ENCODE assay signal across 12 cellular contexts in genomic region chr10:133390597-133391248, GRCh38. TPM values are rescaled to one million over a fixed set of nuclear protein-coding genes. Genes with fewer than 3 reads are reported as not detected.
A peak's percentile ranks its signal among the peaks of the same experiment; 100 is the strongest.
DNase-seq lines count a peak whose midpoint lies in the region; ATAC-seq, FAIRE-seq and TF ChIP-seq lines count a peak whose summit lies in the region.
"Had no signal": no experiment of that assay in that cellular context is flagged by ENCODE, and none has a peak within 500 bp of the region (broad histone marks: within the 10 kb centered on the region; RNA-seq: fewer than 3 reads in every experiment).

No MANE protein-coding gene starts in this region.

- DNase-seq in right cardiac atrium (peak in 2 of 3 donors; percentile 36 to 48), heart left ventricle (no peak), kidney (peak; percentile 35), stomach (peak; percentile 17), upper lobe of left lung (no peak)
- DNase-seq in activated CD8-positive, alpha-beta memory T cell treated with anti-CD3 and anti-CD28 coated beads, Interleukin-2, amount 10 ng/mL, durations not matched to agents 7 days and 5 days: no peak
- DNase-seq: NCI-H146 had no signal

- H3K27ac ChIP-seq in right cardiac atrium (ENCODE audit: low read length) (no peak overlapping the region), heart left ventricle (peak overlapping the region in 1 of 12 donors; percentile 50), kidney (ENCODE audit: low read depth in 2 of 2, low read length in 2 of 2) (no peak overlapping the region), stomach (peak overlapping the region in 2 of 5 donors; percentile 8 to 58), upper lobe of left lung (peak overlapping the region in 2 of 4 donors; percentile 5 to 44)
- H3K27ac ChIP-seq: C4-2B, PC-9 had no signal

- H3K4me3 Mint-ChIP-seq in activated CD8-positive, alpha-beta memory T cell treated with anti-CD3 and anti-CD28 coated beads, Interleukin-2, amount 10 ng/mL, durations not matched to agents 7 days and 5 days: peak overlapping the region; percentile 71

- TF ChIP-seq POLR2A in heart left ventricle (IDR thresholded peaks at IDR 0.05): no peak
- no peak for TF ChIP-seq POLR2A in stomach (IDR thresholded peaks at IDR 0.05)
- no peak for TF ChIP-seq POLR2A in upper lobe of left lung (IDR thresholded peaks at IDR 0.05)

- peaks cover 55% of the 10 kb centered on the region for H3K4me1 Mint-ChIP-seq in activated CD8-positive, alpha-beta memory T cell treated with anti-CD3 and anti-CD28 coated beads, Interleukin-2, amount 10 ng/mL, durations not matched to agents 7 days and 5 days

- CTCF ChIA-PET in activated CD8-positive, alpha-beta memory T cell treated with anti-CD3 and anti-CD28 coated beads, Interleukin-2, amount 10 ng/mL, durations not matched to agents 7 days and 5 days (lab: Charles Lee): interaction anchor here (0.8 to 6.0 kb wide), 8 partner anchors 10 to 83 kb away, joined by 3 to 30 read pairs (median 4); no protein-coding TSS in a partner anchor

- ATAC-seq in right cardiac atrium (no peak), heart left ventricle (no peak), GM18511 (IDR thresholded peaks at IDR 0.05; ENCODE audit: unreplicated experiment) (no peak), upper lobe of left lung (ENCODE audit: low FRiP score in 2 of 2) (no peak), GM18868 (IDR thresholded peaks at IDR 0.05; ENCODE audit: unreplicated experiment) (no peak)
- no peak for ATAC-seq in activated CD8-positive, alpha-beta memory T cell treated with anti-CD3 and anti-CD28 coated beads, Interleukin-2, amount 10 ng/mL, durations not matched to agents 7 days and 5 days
- ATAC-seq: mucosa of descending colon had no signal

- H3K9me3 ChIP-seq in right cardiac atrium (ENCODE audit: control insufficient read depth, low read length): no peaks in the 10 kb centered on the region
- H3K9me3 ChIP-seq in heart left ventricle: no peaks in the 10 kb centered on the region
- no peaks in the 10 kb centered on the region for H3K9me3 ChIP-seq in kidney (ENCODE audit: control insufficient read depth in 1 of 2, low read length in 2 of 2)
- no peaks in the 10 kb centered on the region for H3K9me3 ChIP-seq in stomach
- H3K9me3 ChIP-seq in upper lobe of left lung: no peaks in the 10 kb centered on the region
- H3K9me3 ChIP-seq: mucosa of descending colon had no signal

- WGBS in right cardiac atrium: 90% methylated on average over 19 of the region's 19 CpGs
- whole genome bisulfite sequencing in heart left ventricle, 4 donors: 90 to 93% (median 91%) methylated on average over 19 of the region's 19 CpGs
- 88 to 91% (median 90%) methylated on average over 19 of the region's 19 CpGs for WGBS in stomach, 5 donors
- 87 to 90% methylated on average over 19 of the region's 19 CpGs for WGBS in upper lobe of left lung, 2 donors

- H3K9me3 Mint-ChIP-seq in activated CD8-positive, alpha-beta memory T cell treated with anti-CD3 and anti-CD28 coated beads, Interleukin-2, amount 10 ng/mL, durations not matched to agents 7 days and 5 days (ENCODE audit: low read depth): no peaks in the 10 kb centered on the region

- intact Hi-C loops in right cardiac atrium (cut with DNase I): no loop called here
- intact Hi-C loops in heart left ventricle (cut with DNase I): loop anchor here in 1 of 10 donors (5.0 kb wide), 1 partner anchor 83 kb away; the partner anchor contains the start of genes TUBGCP2 and ZNF511
- intact Hi-C loops in kidney (cut with DNase I): no loop called here
- intact Hi-C loops in stomach (cut with DNase I; ENCODE audit: low total_unique reads): no loop called here

- H3K36me3 Mint-ChIP-seq in activated CD8-positive, alpha-beta memory T cell treated with anti-CD3 and anti-CD28 coated beads, Interleukin-2, amount 10 ng/mL, durations not matched to agents 7 days and 5 days: peaks cover 5% of the 10 kb centered on the region

- H3K36me3 ChIP-seq in heart left ventricle (peaks cover 0 to 3% (median under 1%) of the 10 kb centered on the region in 9 donors), kidney (ENCODE audit: control insufficient read depth in 1 of 2, insufficient read depth in 2 of 2, low read length in 2 of 2) (peaks cover 0 to 4% of the 10 kb centered on the region in 2 donors), stomach (peaks cover 0 to 44% (median 27%) of the 10 kb centered on the region in 4 donors), upper lobe of left lung (peaks cover 0 to 7% (median 3%) of the 10 kb centered on the region in 4 donors)

- no peak overlapping the region for H3K9ac ChIP-seq in kidney (ENCODE audit: low read length in 2 of 2)

- no peaks in the 10 kb centered on the region for H3K27me3 Mint-ChIP-seq in activated CD8-positive, alpha-beta memory T cell treated with anti-CD3 and anti-CD28 coated beads, Interleukin-2, amount 10 ng/mL, durations not matched to agents 7 days and 5 days

- TF ChIP-seq EP300 in stomach (IDR thresholded peaks at IDR 0.05): no peak
- TF ChIP-seq EP300 in upper lobe of left lung (IDR thresholded peaks at IDR 0.05): no peak

- FAIRE-seq in kidney (lab: Jason Lieb, UNC): no peak

- H3K4me3 ChIP-seq in right cardiac atrium (ENCODE audit: low read length) (no peak overlapping the region), heart left ventricle (no peak overlapping the region), kidney (ENCODE audit: low read length in 2 of 2) (no peak overlapping the region), stomach (no peak overlapping the region), upper lobe of left lung (no peak overlapping the region)
- H3K4me3 ChIP-seq: mucosa of descending colon, PC-9 had no signal

- TF ChIP-seq CTCF in heart left ventricle (IDR thresholded peaks at IDR 0.05): no peak
- TF ChIP-seq CTCF in kidney (IDR thresholded peaks at IDR 0.05; ENCODE audit: borderline replicate concordance, extremely low read depth, insufficient read depth): no peak
- no peak for TF ChIP-seq CTCF in stomach (IDR thresholded peaks at IDR 0.05)
- TF ChIP-seq CTCF in upper lobe of left lung (IDR thresholded peaks at IDR 0.05): no peak

- H3K4me1 ChIP-seq in right cardiac atrium (ENCODE audit: control insufficient read depth, insufficient read depth, low read length) (no peaks in the 10 kb centered on the region), heart left ventricle (peaks cover 3 to 49% (median 9%) of the 10 kb centered on the region in 12 donors), kidney (ENCODE audit: control insufficient read depth in 1 of 2, insufficient read depth in 1 of 2, low read depth in 1 of 2, low read length in 2 of 2) (peaks cover 3 to 8% of the 10 kb centered on the region in 2 donors), stomach (peaks cover 0 to 23% (median 18%) of the 10 kb centered on the region in 4 donors), upper lobe of left lung (peaks cover 10 to 21% (median 13%) of the 10 kb centered on the region in 4 donors)

- H3K27me3 ChIP-seq in right cardiac atrium (ENCODE audit: control insufficient read depth, insufficient read depth) (no peaks in the 10 kb centered on the region), heart left ventricle (no peaks in the 10 kb centered on the region), stomach (no peaks in the 10 kb centered on the region), upper lobe of left lung (no peaks in the 10 kb centered on the region)

- peak overlapping the region; percentile 93 for H3K27ac Mint-ChIP-seq in activated CD8-positive, alpha-beta memory T cell treated with anti-CD3 and anti-CD28 coated beads, Interleukin-2, amount 10 ng/mL, durations not matched to agents 7 days and 5 days

RNA-seq across cellular contexts. Expression of gene MTG1, which starts 3.2 kb away (rescaled TPM):
- total RNA-seq in right cardiac atrium: 10 to 100 TPM; 17.2 to 21.7 (median 19.9) TPM
- polyA plus RNA-seq in right cardiac atrium: 25.3 TPM
- total RNA-seq in heart left ventricle: 10 to 100 TPM; 11.6 to 29.5 (median 18.1) TPM
- 10 to 100 TPM; 24.8 to 34.2 TPM for polyA plus RNA-seq in heart left ventricle
- total RNA-seq in activated CD8-positive, alpha-beta memory T cell treated with anti-CD3 and anti-CD28 coated beads, Interleukin-2, amount 10 ng/mL, durations not matched to agents 7 days and 5 days: 10 to 100 TPM; 56.0 to 64.9 TPM
- 51.1 TPM for total RNA-seq in kidney
- polyA plus RNA-seq in kidney (ENCODE audit: insufficient read depth, low read depth, low replicate concordance): 68.5 TPM
- total RNA-seq in stomach: 100 to 1,000 TPM in 3 of 5 donors, 10 to 100 TPM in 2; 36.7 to 177 (median 133) TPM
- polyA plus RNA-seq in stomach: 10 to 100 TPM; 38.8 to 52.9 (median 41.3) TPM
- 100 to 1,000 TPM in 1 of 6 donors, 10 to 100 TPM in 5; 21.0 to 155 (median 40.8) TPM for total RNA-seq in upper lobe of left lung

RNA-seq across cellular contexts. Expression of gene PAOX, which starts 11.7 kb away (rescaled TPM):
- total RNA-seq in right cardiac atrium (1 to 10 TPM; 2.9 to 3.4 (median 3.2) TPM), heart left ventricle (1 to 10 TPM; 2.1 to 7.3 (median 3.4) TPM), kidney (7.0 TPM), stomach (10 to 100 TPM in 4 of 5 donors, 1 to 10 TPM in 1; 3.3 to 40.0 (median 12.9) TPM), upper lobe of left lung (10 to 100 TPM in 3 of 6 donors, 1 to 10 TPM in 3; 4.7 to 24.1 (median 10.3) TPM)
- polyA plus RNA-seq in right cardiac atrium (2.7 TPM), heart left ventricle (1 to 10 TPM; 2.9 to 4.7 TPM), kidney (ENCODE audit: insufficient read depth, low read depth, low replicate concordance) (14.4 TPM), stomach (10 to 100 TPM in 1 of 3 donors, 1 to 10 TPM in 2; 4.7 to 10.3 (median 6.8) TPM)
- total RNA-seq in activated CD8-positive, alpha-beta memory T cell treated with anti-CD3 and anti-CD28 coated beads, Interleukin-2, amount 10 ng/mL, durations not matched to agents 7 days and 5 days: 1 to 10 TPM; 5.6 to 6.0 TPM

RNA-seq across cellular contexts. Expression of gene ECHS1, which starts 17.6 kb away (rescaled TPM):
- 100 to 1,000 TPM in 2 of 4 donors, 10 to 100 TPM in 2; 91.0 to 124 (median 107) TPM for total RNA-seq in right cardiac atrium
- polyA plus RNA-seq in right cardiac atrium: 177 TPM
- total RNA-seq in heart left ventricle: 100 to 1,000 TPM; 148 to 303 (median 201) TPM
- polyA plus RNA-seq in heart left ventricle: 100 to 1,000 TPM; 132 to 217 TPM
- 10 to 100 TPM; 34.0 to 50.2 TPM for total RNA-seq in activated CD8-positive, alpha-beta memory T cell treated with anti-CD3 and anti-CD28 coated beads, Interleukin-2, amount 10 ng/mL, durations not matched to agents 7 days and 5 days
- total RNA-seq in kidney: 85.6 TPM
- polyA plus RNA-seq in kidney (ENCODE audit: insufficient read depth, low read depth, low replicate concordance): 599 TPM
- total RNA-seq in stomach: 10 to 100 TPM in 4 of 5 donors, 1 to 10 TPM in 1; 5.3 to 81.7 (median 46.8) TPM
- 100 to 1,000 TPM in 2 of 3 donors, 10 to 100 TPM in 1; 99.6 to 103 (median 103) TPM for polyA plus RNA-seq in stomach
- 10 to 100 TPM; 32.5 to 69.6 (median 53.2) TPM for total RNA-seq in upper lobe of left lung

RNA-seq across cellular contexts. Expression of gene FUOM, which starts 32.9 kb away (rescaled TPM):
- total RNA-seq in right cardiac atrium: 10 to 100 TPM; 19.7 to 25.0 (median 21.8) TPM
- polyA plus RNA-seq in right cardiac atrium: 26.9 TPM
- 10 to 100 TPM in 2 of 9 donors, 1 to 10 TPM in 7; 4.3 to 24.1 (median 8.0) TPM for total RNA-seq in heart left ventricle
- polyA plus RNA-seq in heart left ventricle: 10 to 100 TPM in 1 of 2 donors, 1 to 10 TPM in 1; 8.6 to 16.0 TPM
- 10 to 100 TPM in 1 of 2 experiments, 1 to 10 TPM in 1; 9.1 to 13.1 TPM for total RNA-seq in activated CD8-positive, alpha-beta memory T cell treated with anti-CD3 and anti-CD28 coated beads, Interleukin-2, amount 10 ng/mL, durations not matched to agents 7 days and 5 days
- 17.5 TPM for total RNA-seq in kidney
- 118 TPM for polyA plus RNA-seq in kidney (ENCODE audit: insufficient read depth, low read depth, low replicate concordance)
- total RNA-seq in stomach: 10 to 100 TPM in 1 of 5 donors, 1 to 10 TPM in 2, not detected in 2; 6.4 to 16.2 (median 7.2) TPM
- polyA plus RNA-seq in stomach: 10 to 100 TPM; 19.6 to 38.3 (median 36.7) TPM
- 10 to 100 TPM; 15.4 to 37.5 (median 26.0) TPM for total RNA-seq in upper lobe of left lung

RNA-seq across cellular contexts. Expression of gene SPRN, which starts 33.7 kb away (rescaled TPM):
- not detected for total RNA-seq in right cardiac atrium
- polyA plus RNA-seq in right cardiac atrium: 0.11 TPM
- total RNA-seq in heart left ventricle: under 1 TPM in 3 of 9 donors, not detected in 6; 0.11 to 0.25 (median 0.13) TPM
- under 1 TPM; 0.04 to 0.11 TPM for polyA plus RNA-seq in heart left ventricle
- not detected for total RNA-seq in activated CD8-positive, alpha-beta memory T cell treated with anti-CD3 and anti-CD28 coated beads, Interleukin-2, amount 10 ng/mL, durations not matched to agents 7 days and 5 days
- not detected for total RNA-seq in kidney
- polyA plus RNA-seq in kidney (ENCODE audit: insufficient read depth, low read depth, low replicate concordance): not detected
- total RNA-seq in stomach: not detected
- 1 to 10 TPM in 1 of 3 donors, under 1 TPM in 1, not detected in 1; 0.18 to 5.2 TPM for polyA plus RNA-seq in stomach
- total RNA-seq in upper lobe of left lung: under 1 TPM in 1 of 6 donors, not detected in 5; 0.20 TPM
- total RNA-seq: PC-9 had no signal

Comparison
In these comparisons a context has a peak if more than half of its experiments do, and no peak if none do; other contexts are left out.
1. DNase-seq: peak in right cardiac atrium (2 of 3), kidney (single experiment) and stomach (single experiment); none in heart left ventricle (0 of 5), activated CD8-positive, alpha-beta memory T cell treated with anti-CD3 and anti-CD28 coated beads, Interleukin-2, amount 10 ng/mL, durations not matched to agents 7 days and 5 days (single experiment) and upper lobe of left lung (0 of 2).